Comparison of ENCODE assay signal across 7 cellular contexts in genomic region chr6:144066745-144067484, GRCh38. TPM values are rescaled to one million over a fixed set of nuclear protein-coding genes. Genes with fewer than 3 reads are reported as not detected.
DNase-seq lines count a peak whose midpoint lies in the region; ATAC-seq, FAIRE-seq and TF ChIP-seq lines count a peak whose summit lies in the region.

No MANE protein-coding gene starts in this region.

- no peak overlapping the region for H3K27ac ChIP-seq in K562 (ENCODE audit: extremely low read depth, low read depth, low read length)

- H3K4me1 ChIP-seq in K562 (replicated peaks in 1 of 2; ENCODE audit: control insufficient read depth in 2 of 2, insufficient read depth in 2 of 2, low read length in 2 of 2) = peaks cover 15 to 17% of the 10 kb centered on the region in 2 experiments; a peak in 4 of 5 replicates

- FAIRE-seq in K562 (lab: Jason Lieb, UNC) = no peak

- no TSS peak for BruUV-seq in K562 (replicated peaks; lab: Mats Ljungman, UMichigan)

- no peak for TF ChIP-seq RAD21 in K562 (CRISPR knock-in tag; conservative IDR thresholded peaks at IDR 0.05 in 1 of 2, IDR thresholded peaks at IDR 0.05 in 1 of 2)

- POLR2A ChIA-PET in K562 (lab: Yijun Ruan, JAX) = interaction anchor here (1.6 to 3.1 kb wide), 2 partner anchors 8 to 19 kb away, joined by 4 to 13 read pairs; no protein-coding TSS in a partner anchor

- no peak overlapping the region for H3K9ac ChIP-seq in K562 (ENCODE audit: insufficient read depth in 1 of 2, low read depth in 2 of 2, low read length in 2 of 2)

- no peaks in the 10 kb centered on the region; a peak in 2 of 5 replicates for H3K27me3 ChIP-seq in K562 (ENCODE audit: control insufficient read depth in 2 of 2, insufficient read depth in 2 of 2, low read length in 2 of 2)

- DNase-seq in K562 (ENCODE audit: extremely low read depth in 1 of 4, low spot score in 3 of 4) (no peak), activated gamma-delta T cell treated with Interleukin-2 at 50 U/mL for 16 hours (no peak), NCI-H748 (lab: John Stamatoyannopoulos, UW; ENCODE audit: unreplicated experiment) (no peak), AG08395 (ENCODE audit: low spot score) (no peak)

- WGBS in K562 (ENCODE audit: insufficient coverage, low coverage, missing lambda C conversion rate) = 48% methylated on average over 6 of the region's 6 CpGs

- CTCF ChIA-PET in K562 (lab: Yijun Ruan, JAX; ENCODE audit: low intra/inter-chr PET ratio) = no interaction called here

- no peaks in the 10 kb centered on the region for H3K79me2 ChIP-seq in K562 (ENCODE audit: control insufficient read depth, insufficient read depth, low read length)

- peak; percentile 56 for ATAC-seq in GM18870 (IDR thresholded peaks at IDR 0.05; ENCODE audit: unreplicated experiment)
- peak; percentile 41 for ATAC-seq in GM21390 (IDR thresholded peaks at IDR 0.05; ENCODE audit: unreplicated experiment)
- ATAC-seq in HG03354 (IDR thresholded peaks at IDR 0.05; ENCODE audit: poor library complexity, severe bottlenecking, unreplicated experiment) = peak; percentile 43
- no peak for ATAC-seq in K562

- no peaks in the 10 kb centered on the region for H4K20me1 ChIP-seq in K562 (replicated peaks; ENCODE audit: control insufficient read depth, insufficient read depth, low read length)

- in situ Hi-C loops in K562 (cut with MboI) = no loop called here

- no peak for TF ChIP-seq EP300 in K562 (IDR thresholded peaks at IDR 0.05; ENCODE audit: low read length)

- no peaks in the 10 kb centered on the region for H3K9me1 ChIP-seq in K562 (ENCODE audit: control insufficient read depth, insufficient read depth, low read length)

- H3K4me2 ChIP-seq in K562 (ENCODE audit: insufficient read depth, low read length) = no peak overlapping the region; the same call in 1 of the 2 replicates

- H3K4me3 ChIP-seq in K562 = no peak overlapping the region

- intact Hi-C loops in K562 (cut with micrococcal nuclease) = no loop called here

- no peak for TF ChIP-seq CTCF in K562 (IDR thresholded peaks at IDR 0.05 in 2 of 3, conservative IDR thresholded peaks at IDR 0.05 in 1 of 3; ENCODE audit: insufficient read depth in 2 of 3, low read depth in 1 of 3, low read length in 3 of 3)

- no peak overlapping the region for H2AFZ ChIP-seq in K562 (ENCODE audit: low read depth, low read length)

- TF ChIP-seq POLR2A in K562 (conservative IDR thresholded peaks at IDR 0.05) = no peak

- H3K36me3 ChIP-seq in K562 (ENCODE audit: control insufficient read depth, insufficient read depth, low read length) = no peaks in the 10 kb centered on the region

- H3K9me3 ChIP-seq in K562 (replicated peaks; ENCODE audit: control insufficient read depth, insufficient read depth, low read depth, low read length) = no peaks in the 10 kb centered on the region

TF ChIP-seq in K562, 482 proteins besides CTCF, POLR2A, EP300 and RAD21:
- TF ChIP-seq GATA2 (CRISPR knock-in tag; IDR thresholded peaks at IDR 0.05) (peak; percentile 43; the same call in 1 of the 2 replicates), ZBTB33 (CRISPR knock-in tag; IDR thresholded peaks at IDR 0.05) (peak; percentile 39; the same call in 1 of the 2 replicates)
- TF ChIP-seq, protein P1, sequence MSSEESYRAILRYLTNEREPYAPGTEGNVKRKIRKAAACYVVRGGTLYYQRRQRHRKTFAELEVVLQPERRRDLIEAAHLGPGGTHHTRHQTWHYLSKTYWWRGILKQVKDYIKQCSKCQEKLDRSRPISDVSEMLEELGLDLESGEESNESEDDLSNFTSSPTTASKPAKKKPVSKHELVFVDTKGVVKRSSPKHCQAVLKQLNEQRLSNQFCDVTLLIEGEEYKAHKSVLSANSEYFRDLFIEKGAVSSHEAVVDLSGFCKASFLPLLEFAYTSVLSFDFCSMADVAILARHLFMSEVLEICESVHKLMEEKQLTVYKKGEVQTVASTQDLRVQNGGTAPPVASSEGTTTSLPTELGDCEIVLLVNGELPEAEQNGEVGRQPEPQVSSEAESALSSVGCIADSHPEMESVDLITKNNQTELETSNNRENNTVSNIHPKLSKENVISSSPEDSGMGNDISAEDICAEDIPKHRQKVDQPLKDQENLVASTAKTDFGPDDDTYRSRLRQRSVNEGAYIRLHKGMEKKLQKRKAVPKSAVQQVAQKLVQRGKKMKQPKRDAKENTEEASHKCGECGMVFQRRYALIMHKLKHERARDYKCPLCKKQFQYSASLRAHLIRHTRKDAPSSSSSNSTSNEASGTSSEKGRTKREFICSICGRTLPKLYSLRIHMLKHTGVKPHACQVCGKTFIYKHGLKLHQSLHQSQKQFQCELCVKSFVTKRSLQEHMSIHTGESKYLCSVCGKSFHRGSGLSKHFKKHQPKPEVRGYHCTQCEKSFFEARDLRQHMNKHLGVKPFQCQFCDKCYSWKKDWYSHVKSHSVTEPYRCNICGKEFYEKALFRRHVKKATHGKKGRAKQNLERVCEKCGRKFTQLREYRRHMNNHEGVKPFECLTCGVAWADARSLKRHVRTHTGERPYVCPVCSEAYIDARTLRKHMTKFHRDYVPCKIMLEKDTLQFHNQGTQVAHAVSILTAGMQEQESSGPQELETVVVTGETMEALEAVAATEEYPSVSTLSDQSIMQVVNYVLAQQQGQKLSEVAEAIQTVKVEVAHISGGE (CRISPR knock-in tag; IDR thresholded peaks at IDR 0.05) = no peak

RNA-seq across cellular contexts. Expression of gene SF3B5, which starts 28.5 kb away (rescaled TPM):
- total RNA-seq in K562 (2011; cell fraction: chromatin; rRNA removed; ENCODE audit: low replicate concordance) = 24.3 and 54.9 TPM in 2 replicates
- total RNA-seq in K562 (2011; cell fraction: nucleolus; rRNA removed) = 129 and 134 TPM in 2 replicates
- total RNA-seq in K562 (2011; cell fraction: nucleoplasm; rRNA removed) = 82.1 and 112 TPM in 2 replicates
- total RNA-seq in K562 (2014; rRNA removed) (292 and 479 TPM in 2 replicates), K562 (2014; rRNA removed; fragmentation: Illumina TruSeq; extraction: Trizol) (133 and 238 TPM in 2 replicates), K562 (2015; rRNA removed; fragmentation: Illumina TruSeq; extraction: Trizol) (337 and 357 TPM in 2 replicates), K562 (2021) (399 and 440 TPM in 2 replicates)
- polyA plus RNA-seq in K562 (2011; rRNA removed) (407 and 453 TPM in 2 replicates), K562 (2014; fragmentation: Illumina TruSeq; extraction: Trizol) (538 and 635 TPM in 2 replicates), K562 (2014; fragmentation: Nextera tagmentation; extraction: Ambion mirVana) (1,000 to 10,000 TPM; 1,065 to 1,211 TPM), K562 (2014; rRNA removed) (552 and 569 TPM in 2 replicates)
- 924 and 1,390 TPM in 2 replicates for polyA plus RNA-seq in K562 (2011; cell fraction: cytosol; rRNA removed)
- 281 and 290 TPM in 2 replicates for polyA plus RNA-seq in K562 (2011; cell fraction: nucleus; rRNA removed)
- polyA plus RNA-seq in K562 (2012) = 381 and 451 TPM in 2 replicates
- polyA minus RNA-seq in K562 (2011; rRNA and poly(A)+ RNA removed) = 129 and 212 TPM in 2 replicates
- polyA minus RNA-seq in K562 (2011; cell fraction: cytosol; rRNA and poly(A)+ RNA removed) = 181 and 196 TPM in 2 replicates
- polyA minus RNA-seq in K562 (2011; cell fraction: nucleus; rRNA and poly(A)+ RNA removed) = 64.5 and 102 TPM in 2 replicates

RNA-seq across cellular contexts. Expression of gene PLAGL1, which starts 58.9 kb away (rescaled TPM):
- total RNA-seq in K562 (2011; cell fraction: chromatin; rRNA removed; ENCODE audit: low replicate concordance) = 37.8 and 55.0 TPM in 2 replicates
- total RNA-seq in K562 (2011; cell fraction: nucleolus; rRNA removed) = 16.5 and 17.4 TPM in 2 replicates
- total RNA-seq in K562 (2011; cell fraction: nucleoplasm; rRNA removed) = 44.0 and 76.9 TPM in 2 replicates
- 11.7 and 14.8 TPM in 2 replicates for total RNA-seq in K562 (2014; rRNA removed)
- 11.0 and 11.5 TPM in 2 replicates for total RNA-seq in K562 (2014; rRNA removed; fragmentation: Illumina TruSeq; extraction: Trizol)
- total RNA-seq in K562 (2015; rRNA removed; fragmentation: Illumina TruSeq; extraction: Trizol) = 13.2 and 15.1 TPM in 2 replicates
- 26.2 and 27.0 TPM in 2 replicates for total RNA-seq in K562 (2021)
- 18.9 and 53.9 TPM in 2 replicates for polyA plus RNA-seq in K562 (2011; rRNA removed)
- polyA plus RNA-seq in K562 (2011; cell fraction: cytosol; rRNA removed) = 11.7 and 22.0 TPM in 2 replicates
- 111 and 133 TPM in 2 replicates for polyA plus RNA-seq in K562 (2011; cell fraction: nucleus; rRNA removed)
- 30.7 and 36.6 TPM in 2 replicates for polyA plus RNA-seq in K562 (2012)
- 27.4 and 29.6 TPM in 2 replicates for polyA plus RNA-seq in K562 (2014; fragmentation: Illumina TruSeq; extraction: Trizol)
- 1 to 10 TPM; 4.9 to 5.9 TPM for polyA plus RNA-seq in K562 (2014; fragmentation: Nextera tagmentation; extraction: Ambion mirVana)
- 18.7 and 19.6 TPM in 2 replicates for polyA plus RNA-seq in K562 (2014; rRNA removed)
- 20.9 and 39.9 TPM in 2 replicates for polyA minus RNA-seq in K562 (2011; rRNA and poly(A)+ RNA removed)
- 6.9 and 18.7 TPM in 2 replicates for polyA minus RNA-seq in K562 (2011; cell fraction: cytosol; rRNA and poly(A)+ RNA removed)
- 32.3 and 88.7 TPM in 2 replicates for polyA minus RNA-seq in K562 (2011; cell fraction: nucleus; rRNA and poly(A)+ RNA removed)
